1 cellular context compared by ENCODE assay signal in genomic region chr15:40038654-40039543, GRCh38.
TF ChIP-seq lines count a peak whose summit lies in the region.

Gene SRP14 (minus strand): TSS chr15:40039181. CDS start chr15:40039116, 65 bp downstream.

TF ChIP-seq in GM12878, 131 proteins besides CTCF, POLR2A, EP300 and RAD21 (continued from another document and continues in another):
- no peak for TF ChIP-seq NFYA (IDR thresholded peaks at IDR 0.05; ENCODE audit: borderline replicate concordance, low read depth, low read length)
- TF ChIP-seq SIX5 (IDR thresholded peaks at IDR 0.05; ENCODE audit: low read depth, low read length, severe bottlenecking) = peak; percentile 19
- TF ChIP-seq EZH2 (IDR thresholded peaks at IDR 0.05; ENCODE audit: borderline replicate concordance, control insufficient read depth, low read depth, low read length) = no peak
- 0 out of 2 replicates have a peak, but pooled peaks have one; percentile 43 for TF ChIP-seq PAX5 (IDR thresholded peaks at IDR 0.05; ENCODE audit: borderline replicate concordance, low read depth, low read length)
- TF ChIP-seq, protein P1, sequence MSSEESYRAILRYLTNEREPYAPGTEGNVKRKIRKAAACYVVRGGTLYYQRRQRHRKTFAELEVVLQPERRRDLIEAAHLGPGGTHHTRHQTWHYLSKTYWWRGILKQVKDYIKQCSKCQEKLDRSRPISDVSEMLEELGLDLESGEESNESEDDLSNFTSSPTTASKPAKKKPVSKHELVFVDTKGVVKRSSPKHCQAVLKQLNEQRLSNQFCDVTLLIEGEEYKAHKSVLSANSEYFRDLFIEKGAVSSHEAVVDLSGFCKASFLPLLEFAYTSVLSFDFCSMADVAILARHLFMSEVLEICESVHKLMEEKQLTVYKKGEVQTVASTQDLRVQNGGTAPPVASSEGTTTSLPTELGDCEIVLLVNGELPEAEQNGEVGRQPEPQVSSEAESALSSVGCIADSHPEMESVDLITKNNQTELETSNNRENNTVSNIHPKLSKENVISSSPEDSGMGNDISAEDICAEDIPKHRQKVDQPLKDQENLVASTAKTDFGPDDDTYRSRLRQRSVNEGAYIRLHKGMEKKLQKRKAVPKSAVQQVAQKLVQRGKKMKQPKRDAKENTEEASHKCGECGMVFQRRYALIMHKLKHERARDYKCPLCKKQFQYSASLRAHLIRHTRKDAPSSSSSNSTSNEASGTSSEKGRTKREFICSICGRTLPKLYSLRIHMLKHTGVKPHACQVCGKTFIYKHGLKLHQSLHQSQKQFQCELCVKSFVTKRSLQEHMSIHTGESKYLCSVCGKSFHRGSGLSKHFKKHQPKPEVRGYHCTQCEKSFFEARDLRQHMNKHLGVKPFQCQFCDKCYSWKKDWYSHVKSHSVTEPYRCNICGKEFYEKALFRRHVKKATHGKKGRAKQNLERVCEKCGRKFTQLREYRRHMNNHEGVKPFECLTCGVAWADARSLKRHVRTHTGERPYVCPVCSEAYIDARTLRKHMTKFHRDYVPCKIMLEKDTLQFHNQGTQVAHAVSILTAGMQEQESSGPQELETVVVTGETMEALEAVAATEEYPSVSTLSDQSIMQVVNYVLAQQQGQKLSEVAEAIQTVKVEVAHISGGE (CRISPR knock-in tag; IDR thresholded peaks at IDR 0.05) = no peak
- no peak for TF ChIP-seq ZNF622 (IDR thresholded peaks at IDR 0.05)
- peak; percentile 90 for TF ChIP-seq NR2F1 (conservative IDR thresholded peaks at IDR 0.05)
- TF ChIP-seq TARDBP (IDR thresholded peaks at IDR 0.05; ENCODE audit: borderline replicate concordance) = no peak
- no peak for TF ChIP-seq E2F4 (IDR thresholded peaks at IDR 0.05; ENCODE audit: low read depth, low read length)
- 0 out of 4 replicates have a peak, but pooled peaks of 1 of the 2 experiments have one; percentile 18 for TF ChIP-seq IKZF2 (IDR thresholded peaks at IDR 0.05)
- TF ChIP-seq CBX5 (IDR thresholded peaks at IDR 0.05; ENCODE audit: low read depth) = no peak
- TF ChIP-seq RUNX3 (IDR thresholded peaks at IDR 0.05; ENCODE audit: low read length) = no peak
- no peak for TF ChIP-seq SREBF2 (IDR thresholded peaks at IDR 0.05; ENCODE audit: low read length)
- no peak for TF ChIP-seq SMARCA5 (IDR thresholded peaks at IDR 0.05)
- peak; percentile 64 for TF ChIP-seq E2F8 (IDR thresholded peaks at IDR 0.05; ENCODE audit: low read depth, partially characterized antibody)
- no peak for TF ChIP-seq ZNF592 (IDR thresholded peaks at IDR 0.05)
- no peak for TF ChIP-seq GABPA (IDR thresholded peaks at IDR 0.05; ENCODE audit: low read depth)
- peak; percentile 87; the same call in 1 of the 2 replicates for TF ChIP-seq POLR2AphosphoS2 (IDR thresholded peaks at IDR 0.05; ENCODE audit: low read depth, low read length)
- TF ChIP-seq MYB (IDR thresholded peaks at IDR 0.05; ENCODE audit: borderline replicate concordance, low read depth, low read length) = no peak
- peak; percentile 50; the same call in 1 of the 2 replicates for TF ChIP-seq RELB (IDR thresholded peaks at IDR 0.05; ENCODE audit: low read depth)
- TF ChIP-seq, protein P2, sequence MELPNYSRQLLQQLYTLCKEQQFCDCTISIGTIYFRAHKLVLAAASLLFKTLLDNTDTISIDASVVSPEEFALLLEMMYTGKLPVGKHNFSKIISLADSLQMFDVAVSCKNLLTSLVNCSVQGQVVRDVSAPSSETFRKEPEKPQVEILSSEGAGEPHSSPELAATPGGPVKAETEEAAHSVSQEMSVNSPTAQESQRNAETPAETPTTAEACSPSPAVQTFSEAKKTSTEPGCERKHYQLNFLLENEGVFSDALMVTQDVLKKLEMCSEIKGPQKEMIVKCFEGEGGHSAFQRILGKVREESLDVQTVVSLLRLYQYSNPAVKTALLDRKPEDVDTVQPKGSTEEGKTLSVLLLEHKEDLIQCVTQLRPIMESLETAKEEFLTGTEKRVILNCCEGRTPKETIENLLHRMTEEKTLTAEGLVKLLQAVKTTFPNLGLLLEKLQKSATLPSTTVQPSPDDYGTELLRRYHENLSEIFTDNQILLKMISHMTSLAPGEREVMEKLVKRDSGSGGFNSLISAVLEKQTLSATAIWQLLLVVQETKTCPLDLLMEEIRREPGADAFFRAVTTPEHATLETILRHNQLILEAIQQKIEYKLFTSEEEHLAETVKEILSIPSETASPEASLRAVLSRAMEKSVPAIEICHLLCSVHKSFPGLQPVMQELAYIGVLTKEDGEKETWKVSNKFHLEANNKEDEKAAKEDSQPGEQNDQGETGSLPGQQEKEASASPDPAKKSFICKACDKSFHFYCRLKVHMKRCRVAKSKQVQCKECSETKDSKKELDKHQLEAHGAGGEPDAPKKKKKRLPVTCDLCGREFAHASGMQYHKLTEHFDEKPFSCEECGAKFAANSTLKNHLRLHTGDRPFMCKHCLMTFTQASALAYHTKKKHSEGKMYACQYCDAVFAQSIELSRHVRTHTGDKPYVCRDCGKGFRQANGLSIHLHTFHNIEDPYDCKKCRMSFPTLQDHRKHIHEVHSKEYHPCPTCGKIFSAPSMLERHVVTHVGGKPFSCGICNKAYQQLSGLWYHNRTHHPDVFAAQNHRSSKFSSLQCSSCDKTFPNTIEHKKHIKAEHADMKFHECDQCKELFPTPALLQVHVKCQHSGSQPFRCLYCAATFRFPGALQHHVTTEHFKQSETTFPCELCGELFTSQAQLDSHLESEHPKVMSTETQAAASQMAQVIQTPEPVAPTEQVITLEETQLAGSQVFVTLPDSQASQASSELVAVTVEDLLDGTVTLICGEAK (IDR thresholded peaks at IDR 0.05; ENCODE audit: borderline replicate concordance) = peak; percentile 95
- TF ChIP-seq, protein P3, sequence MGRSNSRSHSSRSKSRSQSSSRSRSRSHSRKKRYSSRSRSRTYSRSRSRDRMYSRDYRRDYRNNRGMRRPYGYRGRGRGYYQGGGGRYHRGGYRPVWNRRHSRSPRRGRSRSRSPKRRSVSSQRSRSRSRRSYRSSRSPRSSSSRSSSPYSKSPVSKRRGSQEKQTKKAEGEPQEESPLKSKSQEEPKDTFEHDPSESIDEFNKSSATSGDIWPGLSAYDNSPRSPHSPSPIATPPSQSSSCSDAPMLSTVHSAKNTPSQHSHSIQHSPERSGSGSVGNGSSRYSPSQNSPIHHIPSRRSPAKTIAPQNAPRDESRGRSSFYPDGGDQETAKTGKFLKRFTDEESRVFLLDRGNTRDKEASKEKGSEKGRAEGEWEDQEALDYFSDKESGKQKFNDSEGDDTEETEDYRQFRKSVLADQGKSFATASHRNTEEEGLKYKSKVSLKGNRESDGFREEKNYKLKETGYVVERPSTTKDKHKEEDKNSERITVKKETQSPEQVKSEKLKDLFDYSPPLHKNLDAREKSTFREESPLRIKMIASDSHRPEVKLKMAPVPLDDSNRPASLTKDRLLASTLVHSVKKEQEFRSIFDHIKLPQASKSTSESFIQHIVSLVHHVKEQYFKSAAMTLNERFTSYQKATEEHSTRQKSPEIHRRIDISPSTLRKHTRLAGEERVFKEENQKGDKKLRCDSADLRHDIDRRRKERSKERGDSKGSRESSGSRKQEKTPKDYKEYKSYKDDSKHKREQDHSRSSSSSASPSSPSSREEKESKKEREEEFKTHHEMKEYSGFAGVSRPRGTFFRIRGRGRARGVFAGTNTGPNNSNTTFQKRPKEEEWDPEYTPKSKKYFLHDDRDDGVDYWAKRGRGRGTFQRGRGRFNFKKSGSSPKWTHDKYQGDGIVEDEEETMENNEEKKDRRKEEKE (IDR thresholded peaks at IDR 0.05) = peak; percentile 36; the same call in 1 of the 2 replicates
- TF ChIP-seq HCFC1 (IDR thresholded peaks at IDR 0.05; ENCODE audit: low read length) = peak; percentile 51; the same call in 1 of the 2 replicates
- peak; percentile 86 for TF ChIP-seq NR2C1 (IDR thresholded peaks at IDR 0.05)
- TF ChIP-seq ESRRA (IDR thresholded peaks at IDR 0.05; ENCODE audit: low read length) = no peak
- TF ChIP-seq NFXL1 (IDR thresholded peaks at IDR 0.05; ENCODE audit: borderline replicate concordance) = no peak
- peak; percentile 81 for TF ChIP-seq HDGF (IDR thresholded peaks at IDR 0.05)
- TF ChIP-seq IRF3 (IDR thresholded peaks at IDR 0.05) = no peak
- no peak for TF ChIP-seq NR2C2 (IDR thresholded peaks at IDR 0.05; ENCODE audit: borderline replicate concordance, control insufficient read depth, insufficient read length, low read depth)
- TF ChIP-seq MXI1 (IDR thresholded peaks at IDR 0.05; ENCODE audit: low read depth, low read length) = peak; percentile 81
- no peak for TF ChIP-seq RCOR1 (conservative IDR thresholded peaks at IDR 0.05; ENCODE audit: low read depth, low read length)
- no peak for TF ChIP-seq HDAC6 (IDR thresholded peaks at IDR 0.05; ENCODE audit: unreplicated experiment)
- no peak for TF ChIP-seq KDM1A (IDR thresholded peaks at IDR 0.05; ENCODE audit: borderline replicate concordance)
- TF ChIP-seq TCF12 (IDR thresholded peaks at IDR 0.05; ENCODE audit: low read depth, low read length) = no peak
- TF ChIP-seq, protein P4, sequence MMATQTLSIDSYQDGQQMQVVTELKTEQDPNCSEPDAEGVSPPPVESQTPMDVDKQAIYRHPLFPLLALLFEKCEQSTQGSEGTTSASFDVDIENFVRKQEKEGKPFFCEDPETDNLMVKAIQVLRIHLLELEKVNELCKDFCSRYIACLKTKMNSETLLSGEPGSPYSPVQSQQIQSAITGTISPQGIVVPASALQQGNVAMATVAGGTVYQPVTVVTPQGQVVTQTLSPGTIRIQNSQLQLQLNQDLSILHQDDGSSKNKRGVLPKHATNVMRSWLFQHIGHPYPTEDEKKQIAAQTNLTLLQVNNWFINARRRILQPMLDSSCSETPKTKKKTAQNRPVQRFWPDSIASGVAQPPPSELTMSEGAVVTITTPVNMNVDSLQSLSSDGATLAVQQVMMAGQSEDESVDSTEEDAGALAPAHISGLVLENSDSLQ (IDR thresholded peaks at IDR 0.05) = peak; percentile 82
- TF ChIP-seq TAF1 (IDR thresholded peaks at IDR 0.05; ENCODE audit: borderline replicate concordance, low read depth, low read length) = peak; percentile 81
